ENCODE assay signal across 19 cellular contexts in the genomic region with DNA sequence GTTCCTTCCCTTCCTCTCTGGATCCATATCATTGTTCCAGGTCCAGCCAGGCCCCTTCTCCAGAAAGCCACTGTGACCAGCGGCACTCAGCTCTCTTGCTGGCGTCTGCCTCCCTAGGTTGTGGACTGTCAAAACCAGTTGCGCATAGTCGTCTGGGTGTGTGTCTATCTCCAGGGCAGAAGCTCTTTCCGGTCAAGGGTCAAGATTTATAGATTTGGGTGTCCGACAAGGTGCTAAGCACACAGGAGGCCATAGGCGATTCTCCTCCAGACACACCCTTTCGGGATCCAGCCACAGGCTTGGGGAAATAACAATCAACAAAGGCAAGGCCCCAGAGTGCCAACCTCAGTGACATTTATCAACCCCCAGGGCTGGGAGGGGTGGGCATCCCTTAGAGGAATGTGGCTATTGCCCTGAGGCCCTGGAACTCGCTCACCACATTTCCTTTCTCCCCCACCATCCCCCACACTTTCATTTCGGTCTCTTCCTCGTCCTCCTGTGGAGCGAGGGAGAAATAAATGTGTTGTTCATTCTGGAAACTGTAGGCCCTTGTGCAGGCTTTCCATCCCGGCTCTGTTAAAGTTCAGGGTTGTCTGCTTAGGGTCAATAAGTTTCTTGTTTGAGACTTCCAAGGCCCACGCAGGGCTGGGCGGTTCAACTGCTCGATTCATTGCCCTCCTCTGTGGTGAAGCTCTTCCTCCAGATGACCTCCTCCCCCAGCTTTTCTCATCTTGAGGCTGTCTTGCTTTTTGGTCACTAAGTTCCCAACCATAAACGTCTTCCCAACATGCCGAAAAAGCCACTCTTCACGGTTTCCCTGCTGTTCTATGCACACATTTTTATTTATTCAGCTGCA. TPM values are rescaled to one million over a fixed set of nuclear protein-coding genes. Genes with fewer than 3 reads are reported as not detected.
DNase-seq lines count a peak whose midpoint lies in the region; ATAC-seq, FAIRE-seq and TF ChIP-seq lines count a peak whose summit lies in the region.
"Had no signal": no experiment of that assay in that cellular context is flagged by ENCODE, and none has a peak within 500 bp of the region (broad histone marks: within the 10 kb centered on the region; RNA-seq: fewer than 3 reads in every experiment).

No MANE protein-coding gene starts in this region.

- TF ChIP-seq POLR2A in HepG2 (IDR thresholded peaks at IDR 0.05; ENCODE audit: insufficient read depth in 1 of 2, low read depth in 2 of 2, low read length in 2 of 2) (no peak), vagina (IDR thresholded peaks at IDR 0.05) (no peak), GM12892 (IDR thresholded peaks at IDR 0.05; ENCODE audit: low read depth, low read length) (no peak)

- H4K20me1 ChIP-seq in HepG2 (ENCODE audit: insufficient read depth, low read length), result no peaks in the 10 kb centered on the region

- CTCF ChIA-PET in HepG2 (lab: Yijun Ruan, JAX; ENCODE audit: low intra/inter-chr PET ratio, low total read pairs), result no interaction called here

- no peak for TF ChIP-seq CTCF in liver (IDR thresholded peaks at IDR 0.05; ENCODE audit: low read depth, low read length, missing input control)
- TF ChIP-seq CTCF in HepG2 (CRISPR knock-in tag; IDR thresholded peaks at IDR 0.05), result no peak
- TF ChIP-seq CTCF in neural crest cell (conservative IDR thresholded peaks at IDR 0.05), result no peak
- TF ChIP-seq CTCF in vagina (IDR thresholded peaks at IDR 0.05), result no peak

- peak overlapping the region; percentile 47 for H3K4me3 Mint-ChIP-seq in neural crest cell

- H3K27me3 ChIP-seq in liver (ENCODE audit: control insufficient read depth in 4 of 4, insufficient read depth in 4 of 4, low read length in 3 of 4), result no peaks in the 10 kb centered on the region
- peaks cover 2 to 34% of the 10 kb centered on the region in 2 experiments; a peak in 3 of 5 replicates for H3K27me3 ChIP-seq in HepG2 (ENCODE audit: control insufficient read depth in 1 of 2, insufficient read depth in 2 of 2, low read length in 2 of 2)
- H3K27me3 ChIP-seq in vagina, result no peaks in the 10 kb centered on the region

- no peaks in the 10 kb centered on the region for H3K27me3 Mint-ChIP-seq in neural crest cell (ENCODE audit: low read depth)

- TF ChIP-seq EP300 in HepG2 (IDR thresholded peaks at IDR 0.05; ENCODE audit: low read depth in 2 of 2, low read length in 2 of 2) (no peak), HepG2 (CRISPR knock-in tag; IDR thresholded peaks at IDR 0.05; ENCODE audit: borderline replicate concordance) (no peak)

- H3K4me2 ChIP-seq in HepG2 (ENCODE audit: low read depth, low read length), result no peak overlapping the region

- ATAC-seq in HepG2, result no peak

- H3K27ac Mint-ChIP-seq in neural crest cell (ENCODE audit: unreplicated experiment), result peak overlapping the region; percentile 31
- H3K27ac Mint-ChIP-seq: activated naive CD4-positive, alpha-beta T cell treated with anti-CD3 and anti-CD28 coated beads, Interleukin-2, amount 50 U/mL, for 72 hours had no signal

- no peak overlapping the region for H3K4me3 ChIP-seq in liver (ENCODE audit: low read depth in 1 of 3, low read length in 3 of 3)
- H3K4me3 ChIP-seq in HepG2 (replicated peaks in 1 of 3; ENCODE audit: insufficient read depth in 1 of 3, low read depth in 2 of 3, low read length in 3 of 3), result no peak overlapping the region
- H3K4me3 ChIP-seq in vagina, result no peak overlapping the region

- no peak for TF ChIP-seq RAD21 in liver (IDR thresholded peaks at IDR 0.05)
- TF ChIP-seq RAD21 in HepG2 (CRISPR knock-in tag; IDR thresholded peaks at IDR 0.05), result no peak

- no peaks in the 10 kb centered on the region for H3K79me2 ChIP-seq in HepG2 (ENCODE audit: insufficient read depth, low read length)

- in situ Hi-C loops in HepG2 (cut with HindIII; ENCODE audit: extremely low pct_ligation_motif_present, low pct_unique_long_range_greater_than_20kb), result no loop called here

- H3K27ac ChIP-seq in liver (ENCODE audit: low read depth in 1 of 2, low read length in 2 of 2) (no peak overlapping the region), HepG2 (ENCODE audit: extremely low read length, insufficient read depth, low read length) (no peak overlapping the region), vagina (peak overlapping the region; percentile 14)

- 76% methylated on average over 19 of the region's 19 CpGs for WGBS in liver
- WGBS in HepG2 (ENCODE audit: low lambda C conversion rate), result 22% methylated on average over 15 of the region's 19 CpGs

- no peak overlapping the region for H2AFZ ChIP-seq in HepG2 (ENCODE audit: low read length)

- H3K9ac ChIP-seq in liver (ENCODE audit: low read depth in 1 of 2, low read length in 2 of 2) (no peak overlapping the region), HepG2 (ENCODE audit: insufficient read depth, low read depth, low read length) (no peak overlapping the region)

- H3K9me3 ChIP-seq in liver (ENCODE audit: control insufficient read depth in 4 of 4, low read length in 3 of 4) (no peaks in the 10 kb centered on the region), HepG2 (ENCODE audit: low read length) (no peaks in the 10 kb centered on the region), vagina (no peaks in the 10 kb centered on the region)

- H3K9me3 Mint-ChIP-seq in neural crest cell, result no peaks in the 10 kb centered on the region
- H3K9me3 Mint-ChIP-seq: activated naive CD4-positive, alpha-beta T cell treated with anti-CD3 and anti-CD28 coated beads, Interleukin-2, amount 50 U/mL, for 72 hours had no signal

- H3K36me3 ChIP-seq in liver (ENCODE audit: control insufficient read depth in 4 of 4, insufficient read depth in 3 of 4, low read depth in 1 of 4, low read length in 3 of 4), result no peaks in the 10 kb centered on the region
- no peaks in the 10 kb centered on the region for H3K36me3 ChIP-seq in HepG2 (replicated peaks in 1 of 2; ENCODE audit: control insufficient read depth in 1 of 2, insufficient read depth in 2 of 2, low read length in 2 of 2)
- H3K36me3 ChIP-seq in vagina, result no peaks in the 10 kb centered on the region

- H3K4me1 Mint-ChIP-seq in neural crest cell, result peaks cover 75% of the 10 kb centered on the region

- POLR2A ChIA-PET in HepG2 (lab: Yijun Ruan, JAX), result no interaction called here

- no peak for DNase-seq in HepG2 (ENCODE audit: low spot score)
- DNase-seq in epidermal melanocyte (ENCODE audit: insufficient read length, low spot score), result peak; percentile 50
- peak; percentile 51 for DNase-seq in neural crest cell (ENCODE audit: low read depth, low spot score)
- DNase-seq in vagina (ENCODE audit: extremely low spot score in 2 of 2), result no peak
- DNase-seq in HT-29 (ENCODE audit: low spot score), result no peak
- no peak for DNase-seq in HUDEP-2 (lab: John Stamatoyannopoulos, UW; ENCODE audit: unreplicated experiment in 76 of 76)
- DNase-seq in GM12892 (ENCODE audit: insufficient read length), result no peak
- DNase-seq: activated CD4-positive, CD25-positive, alpha-beta regulatory T cell; Calu3; central memory CD4-positive, alpha-beta T cell; GF-D8; NCI-H1105; NCI-H446; retina; stimulated activated CD4-positive, alpha-beta T cell treated with anti-CD3 and anti-CD28 coated beads, Interleukin-4, amount 100 ng/mL, for 1 hour had no signal

- H3K4me1 ChIP-seq in liver (ENCODE audit: control insufficient read depth in 4 of 4, insufficient read depth in 4 of 4, low read length in 3 of 4), result peaks cover 0 to 4% (median 0%) of the 10 kb centered on the region in 4 donors
- H3K4me1 ChIP-seq in HepG2 (ENCODE audit: insufficient read depth, low read length), result no peaks in the 10 kb centered on the region
- H3K4me1 ChIP-seq in vagina, result peaks cover 37% of the 10 kb centered on the region

- intact Hi-C loops in HepG2 (cut with micrococcal nuclease; ENCODE audit: unreplicated experiment), result no loop called here
- intact Hi-C loops in vagina (cut with DNase I), result no loop called here

- no TSS peak for BruUV-seq in HepG2 (replicated peaks; lab: Mats Ljungman, UMichigan)

- FAIRE-seq in HepG2 (lab: Jason Lieb, UNC) (no peak), GM12892 (lab: Jason Lieb, UNC) (no peak)
- FAIRE-seq: GM19239, keratinocyte had no signal

- H3K36me3 Mint-ChIP-seq in neural crest cell (ENCODE audit: low read depth), result peaks cover 2% of the 10 kb centered on the region
- H3K36me3 Mint-ChIP-seq: activated naive CD4-positive, alpha-beta T cell treated with anti-CD3 and anti-CD28 coated beads, Interleukin-2, amount 50 U/mL, for 72 hours had no signal

TF ChIP-seq in HepG2, 621 proteins besides CTCF, POLR2A, EP300 and RAD21 (continues in another document):
- no peak for TF ChIP-seq ZNF567 (CRISPR knock-in tag; IDR thresholded peaks at IDR 0.05; ENCODE audit: borderline replicate concordance)
- TF ChIP-seq ZNF644 (CRISPR knock-in tag; IDR thresholded peaks at IDR 0.05; ENCODE audit: low read depth), result no peak
- TF ChIP-seq NFE2L1 (CRISPR knock-in tag; IDR thresholded peaks at IDR 0.05; ENCODE audit: borderline replicate concordance), result no peak
- TF ChIP-seq KLF6 (CRISPR knock-in tag; IDR thresholded peaks at IDR 0.05), result no peak
- no peak for TF ChIP-seq ZNF670 (CRISPR knock-in tag; IDR thresholded peaks at IDR 0.05; ENCODE audit: borderline replicate concordance)

RNA-seq across cellular contexts. Expression of gene AFAP1L2, which starts 57.9 kb away (rescaled TPM):
- total RNA-seq in liver, result 1 to 10 TPM; 1.6 to 1.8 TPM
- polyA plus RNA-seq in liver, result under 1 TPM; 0.53 to 0.89 TPM
- not detected in 2 replicates for total RNA-seq in HepG2 (2016; rRNA removed; fragmentation: Illumina TruSeq; extraction: Trizol)
- total RNA-seq in HepG2 (2016; cell fraction: cytosol; rRNA removed; fragmentation: Illumina TruSeq; extraction: Trizol; ENCODE audit: low read depth), result not detected in 2 replicates
- total RNA-seq in HepG2 (2016; cell fraction: insoluble cytoplasmic fraction; rRNA removed; fragmentation: Illumina TruSeq; extraction: Trizol), result not detected in 2 replicates
- not detected in 2 replicates for total RNA-seq in HepG2 (2016; cell fraction: membrane; rRNA removed; fragmentation: Illumina TruSeq; extraction: Trizol)
- not detected in 2 replicates for total RNA-seq in HepG2 (2016; cell fraction: nucleus; rRNA removed; fragmentation: Illumina TruSeq; extraction: Trizol)
- polyA plus RNA-seq in HepG2 (2011; rRNA removed), result not detected in 2 replicates
- not detected in 2 replicates for polyA plus RNA-seq in HepG2 (2011; cell fraction: cytosol; rRNA removed)
- polyA plus RNA-seq in HepG2 (2011; cell fraction: nucleus; rRNA removed), result 0.03 TPM in 2 replicates
- polyA plus RNA-seq in HepG2 (2012), result not detected in 2 replicates
- polyA plus RNA-seq in HepG2 (2016; cell fraction: cytosol; fragmentation: Illumina TruSeq; extraction: Trizol; ENCODE audit: low read depth), result not detected in 2 replicates
- not detected in 2 replicates for polyA plus RNA-seq in HepG2 (2016; cell fraction: insoluble cytoplasmic fraction; fragmentation: Illumina TruSeq; extraction: Trizol; ENCODE audit: low read depth)
- not detected in 2 replicates for polyA plus RNA-seq in HepG2 (2016; cell fraction: membrane; fragmentation: Illumina TruSeq; extraction: Trizol; ENCODE audit: low read depth)
- polyA plus RNA-seq in HepG2 (2016; cell fraction: nucleus; fragmentation: Illumina TruSeq; extraction: Trizol; ENCODE audit: insufficient read depth, low read depth), result not detected in 2 replicates
- polyA minus RNA-seq in HepG2 (2011; rRNA and poly(A)+ RNA removed; ENCODE audit: low replicate concordance), result 0.75 TPM in 1 of 2 replicates, not detected in the other
- not detected in 2 replicates for polyA minus RNA-seq in HepG2 (2011; cell fraction: cytosol; rRNA and poly(A)+ RNA removed)
- polyA minus RNA-seq in HepG2 (2011; cell fraction: nucleus; rRNA and poly(A)+ RNA removed), result not detected in 2 replicates
- total RNA-seq in neural crest cell, result 72.1 and 73.6 TPM in 2 replicates
- 29.5 TPM for total RNA-seq in vagina
- total RNA-seq in HT-29 (2014; rRNA removed; shearing (Covaris generic)), result 13.9 and 18.1 TPM in 2 replicates
- 4.2 TPM for polyA plus RNA-seq in GM12892 (2012; ENCODE audit: missing spikeins)

Comparison
In these comparisons a context has a peak if more than half of its experiments do, and no peak if none do; other contexts are left out.
1. DNase-seq: peak in epidermal melanocyte (single experiment) and neural crest cell (single experiment); none in HepG2 (single experiment), vagina (0 of 2), HT-29 (single experiment), HUDEP-2 (0 of 76) and GM12892 (single experiment).